ENCODE assay signal across 9 cellular contexts in genomic region chr5:171789353-171789752, GRCh38. TPM values are rescaled to one million over a fixed set of nuclear protein-coding genes. Genes with fewer than 3 reads are reported as not detected.
"Had no signal": no experiment of that assay in that cellular context is flagged by ENCODE, and none has a peak within 500 bp of the region (broad histone marks: within the 10 kb centered on the region; RNA-seq: fewer than 3 reads in every experiment).

No MANE protein-coding gene starts in this region.

- H3K27ac ChIP-seq: GM23248 had no signal

- FAIRE-seq: H54, HTR-8/SVneo had no signal

- H3K4me3 ChIP-seq: GM23248 had no signal

- H2AFZ ChIP-seq: GM23248 had no signal

- DNase-seq: GM23248, GOT3, H9, HCEC 1CT, HFFc6, KG1 had no signal

- H3K9ac ChIP-seq: GM23248 had no signal

RNA-seq across cellular contexts. Expression of gene SMIM23, which starts 3.7 kb away (rescaled TPM):
- total RNA-seq: GM23248, H9, HFFc6, HT-29 had no signal
- polyA plus RNA-seq: GM23248 had no signal
